20 cellular contexts compared by ENCODE assay signal in genomic region chr13:41944635-41945401, GRCh38.
"Had no signal": no experiment of that assay in that cellular context is flagged by ENCODE, and none has a peak within 500 bp of the region (broad histone marks: within the 10 kb centered on the region; RNA-seq: fewer than 3 reads in every experiment).

No MANE protein-coding gene starts in this region.

- ATAC-seq: left lung; psoas muscle; right cardiac atrium; stimulated activated naive CD8-positive, alpha-beta T cell treated with anti-CD3 and anti-CD28 coated beads, Interleukin-15, Interleukin-2, amounts not matched to agents 100 U/mL and 50 U/mL, for 24 hours had no signal

- H2AFZ ChIP-seq: neural progenitor cell had no signal

- H3K27ac ChIP-seq: left lung, neural progenitor cell, psoas muscle, skin epidermis, tibial artery had no signal

- H3K4me3 Mint-ChIP-seq: activated naive CD8-positive, alpha-beta T cell; dendritic cell treated with granulocyte-macrophage colony-stimulating factor and Interleukin-4, amounts not matched to agents 40 ng/mL and 50 ng/mL, for 4 days; neural progenitor cell had no signal

- FAIRE-seq: urothelium cell line had no signal

- DNase-seq: activated CD4-positive, alpha-beta T cell treated with anti-CD3 and anti-CD28 coated beads, Interleukin-2, amount 50 U/mL, for 1 hour; activated CD4-positive, CD25-positive, alpha-beta regulatory T cell treated with anti-CD3 and anti-CD28 coated beads, Interleukin-2, amount 50 U/mL, for 72 hours; activated CD8-positive, alpha-beta memory T cell treated with anti-CD3 and anti-CD28 coated beads, Interleukin-2, amount 50 U/mL, for 48 hours; activated gamma-delta T cell; effector CD8-positive, alpha-beta T cell; hippocampal formation; islet precursor cell; left lung; psoas muscle; right cardiac atrium; stimulated activated naive CD8-positive, alpha-beta T cell treated with anti-CD3 and anti-CD28 coated beads, Interleukin-15, Interleukin-2, amounts not matched to agents 100 U/mL and 50 U/mL, for 24 hours; substantia nigra; T-helper 1 cell; T1000; tibial artery had no signal

- H3K4me1 ChIP-seq: left lung, neural progenitor cell had no signal

- H3K27me3 Mint-ChIP-seq: activated naive CD8-positive, alpha-beta T cell; dendritic cell treated with granulocyte-macrophage colony-stimulating factor and Interleukin-4, amounts not matched to agents 40 ng/mL and 50 ng/mL, for 4 days had no signal

- H3K9ac ChIP-seq: neural progenitor cell had no signal

- H3K27ac Mint-ChIP-seq: activated naive CD8-positive, alpha-beta T cell; dendritic cell treated with granulocyte-macrophage colony-stimulating factor and Interleukin-4, amounts not matched to agents 40 ng/mL and 50 ng/mL, for 4 days; neural progenitor cell had no signal

- H3K36me3 ChIP-seq: neural progenitor cell had no signal

- H3K4me3 ChIP-seq: left lung, neural progenitor cell, psoas muscle, skin epidermis, tibial artery had no signal

- H3K4me2 ChIP-seq: neural progenitor cell had no signal

- H3K27me3 ChIP-seq: left lung, neural progenitor cell, tibial artery had no signal
